Comparison of ENCODE assay signal across 8 cellular contexts in genomic region chr9:137129456-137130175, GRCh38. TPM values are rescaled to one million over a fixed set of nuclear protein-coding genes. Genes with fewer than 3 reads are reported as not detected.
A peak's percentile ranks its signal among the peaks of the same experiment; 100 is the strongest.
DNase-seq lines count a peak whose midpoint lies in the region; ATAC-seq, FAIRE-seq and TF ChIP-seq lines count a peak whose summit lies in the region.

No MANE protein-coding gene starts in this region.

- H3K36me3 ChIP-seq in WERI-Rb-1 (no peaks in the 10 kb centered on the region; the same call in 1 of the 2 replicates), mammary epithelial cell (ENCODE audit: insufficient read depth, low read length) (no peaks in the 10 kb centered on the region)

- ATAC-seq in A549 (peak; percentile 95 to 96), GM18861 (IDR thresholded peaks at IDR 0.05; ENCODE audit: unreplicated experiment) (peak; percentile 74), HG03097 (IDR thresholded peaks at IDR 0.05; ENCODE audit: low FRiP score, unreplicated experiment) (peak; percentile 70)

- DNase-seq in A549 (ENCODE audit: low read depth in 1 of 2, low spot score in 1 of 2) = peak; percentile 93 to 95
- DNase-seq in NCI-H2171 (lab: John Stamatoyannopoulos, UW) = peak; percentile 95
- DNase-seq in WERI-Rb-1 = peak; percentile 93
- peak; percentile 89 for DNase-seq in mammary epithelial cell
- DNase-seq in iPS-NIHi11 (ENCODE audit: low spot score) = peak; percentile 96

- CTCF ChIA-PET in A549 (lab: Yijun Ruan, JAX) (interaction anchor here (0.6 to 3.4 kb wide), 18 partner anchors 9 to 108 kb away, joined by 3 to 16 read pairs (median 4); partner anchors contain the start of genes ANAPC2, RNF224 and SSNA1), mammary epithelial cell (lab: Charles Lee; ENCODE audit: low non-redundant PET) (interaction anchor here (1.0 kb wide), 1 partner anchor 107 kb away, joined by 8 read pairs; no protein-coding TSS in a partner anchor)

- in situ Hi-C loops in mammary epithelial cell (cut with MboI; ENCODE audit: low sequenced_read_pairs in 2 of 2) = loop anchor here (10.0 kb wide), 2 partner anchors 95 to 105 kb away; partner anchors contain the start of genes CYSRT1 (in 1 of the 2), RNF208 (in 1 of the 2), RNF224 (in 1 of the 2) and SLC34A3 (in 1 of the 2)

- no peaks in the 10 kb centered on the region for H3K9me3 ChIP-seq in A549
- H3K9me3 ChIP-seq in WERI-Rb-1 (ENCODE audit: severe bottlenecking) = no peaks in the 10 kb centered on the region
- H3K9me3 ChIP-seq in mammary epithelial cell (replicated peaks; ENCODE audit: insufficient read depth, low read length) = no peaks in the 10 kb centered on the region

- dilution Hi-C loops in mammary epithelial cell (cut with HindIII; ENCODE audit: low sequenced_read_pairs) = no loop called here

- H3K27me3 ChIP-seq in WERI-Rb-1 (ENCODE audit: insufficient read depth, low read depth, severe bottlenecking) (no peaks in the 10 kb centered on the region), mammary epithelial cell (ENCODE audit: insufficient read depth, low read length) (no peaks in the 10 kb centered on the region)

- POLR2A ChIA-PET in A549 (lab: Yijun Ruan, JAX) = interaction anchor here (0.7 to 2.2 kb wide), 21 partner anchors 9 to 127 kb away, joined by 3 to 23 read pairs (median 5); partner anchors contain the start of genes ANAPC2, GRIN1, LRRC26 and MAN1B1

- H2AFZ ChIP-seq in mammary epithelial cell (ENCODE audit: low read depth, low read length) = peak overlapping the region; percentile 90

- no peak for TF ChIP-seq CTCF in A549 (IDR thresholded peaks at IDR 0.05)
- TF ChIP-seq CTCF in WERI-Rb-1 (IDR thresholded peaks at IDR 0.05; ENCODE audit: low read depth, low read length) = no peak
- TF ChIP-seq CTCF in mammary epithelial cell (conservative IDR thresholded peaks at IDR 0.05 in 1 of 2, IDR thresholded peaks at IDR 0.05 in 1 of 2; ENCODE audit: extremely low read depth in 1 of 2, insufficient read depth in 1 of 2, low read depth in 1 of 2, low read length in 2 of 2) = no peak

- no peaks in the 10 kb centered on the region for H4K20me1 ChIP-seq in mammary epithelial cell (ENCODE audit: insufficient read depth, low read length)

- peak overlapping the region; percentile 100 for H3K4me2 ChIP-seq in A549
- peak overlapping the region; percentile 88 for H3K4me2 ChIP-seq in mammary epithelial cell (ENCODE audit: insufficient read depth, low read depth, low read length)

- BruUV-seq in mammary epithelial cell (replicated peaks; lab: Mats Ljungman, UMichigan) = no TSS peak

- peak; percentile 85 for TF ChIP-seq POLR2A in A549 (IDR thresholded peaks at IDR 0.05; ENCODE audit: low read length)

- H3K4me1 ChIP-seq in A549 = peaks cover 17% of the 10 kb centered on the region
- H3K4me1 ChIP-seq in mammary epithelial cell (ENCODE audit: insufficient read depth, low read length) = peaks cover 14% of the 10 kb centered on the region

- TF ChIP-seq EP300 in A549 (IDR thresholded peaks at IDR 0.05) = no peak

- H3K4me3 ChIP-seq in A549 = peak overlapping the region; percentile 94
- H3K4me3 ChIP-seq in WERI-Rb-1 (ENCODE audit: low read depth, low read length) = peak overlapping the region; percentile 90
- peak overlapping the region; percentile 64 to 83 (median 81) for H3K4me3 ChIP-seq in mammary epithelial cell (replicated peaks in 1 of 3; ENCODE audit: insufficient read depth in 1 of 3, low read depth in 2 of 3, low read length in 3 of 3)
- peak overlapping the region; percentile 58 to 90 (median 78) for H3K4me3 ChIP-seq in skin epidermis

- intact Hi-C loops in mammary epithelial cell (cut with micrococcal nuclease) = loop anchor here (2.0 kb wide), 1 partner anchor 59 kb away; the partner anchor contains the start of genes ANAPC2 and SSNA1

- peak overlapping the region; percentile 98 for H3K27ac ChIP-seq in A549
- peak overlapping the region; percentile 88 for H3K27ac ChIP-seq in WERI-Rb-1
- H3K27ac ChIP-seq in mammary epithelial cell (ENCODE audit: insufficient read depth, low read depth, low read length) = peak overlapping the region; percentile 53
- peak overlapping the region in 20 of 21 experiments; percentile 38 to 88 (median 78) for H3K27ac ChIP-seq in skin epidermis

- FAIRE-seq in A549 (lab: Jason Lieb, UNC) = no peak

- H3K79me2 ChIP-seq in mammary epithelial cell (ENCODE audit: insufficient read depth, low read length) = peaks cover 39% of the 10 kb centered on the region

- WGBS in A549 (ENCODE audit: missing lambda C conversion rate) = 0% methylated on average over 13 of the region's 86 CpGs
- whole genome bisulfite sequencing in mammary epithelial cell (ENCODE audit: low coverage, missing lambda C conversion rate) = 5% methylated on average over 15 of the region's 86 CpGs

- no peak for TF ChIP-seq RAD21 in A549 (conservative IDR thresholded peaks at IDR 0.05 in 1 of 2, IDR thresholded peaks at IDR 0.05 in 1 of 2)

- H3K9ac ChIP-seq in mammary epithelial cell (ENCODE audit: insufficient read depth, low read length) = peak overlapping the region; percentile 80

TF ChIP-seq in A549, 52 proteins besides CTCF, POLR2A, EP300 and RAD21 (continues in another document):
- TF ChIP-seq TFCP2L1 (CRISPR knock-in tag; IDR thresholded peaks at IDR 0.05) = no peak
- no peak for TF ChIP-seq RFX5 (IDR thresholded peaks at IDR 0.05)
- no peak for TF ChIP-seq SREBF2 (IDR thresholded peaks at IDR 0.05)
- no peak for TF ChIP-seq ZNF302 (CRISPR knock-in tag; IDR thresholded peaks at IDR 0.05)
- no peak for TF ChIP-seq PBX3 (IDR thresholded peaks at IDR 0.05)
- no peak for TF ChIP-seq RNF2 (IDR thresholded peaks at IDR 0.05; ENCODE audit: borderline replicate concordance, low read depth)
- no peak for TF ChIP-seq FOSB (CRISPR knock-in tag; IDR thresholded peaks at IDR 0.05)
- no peak for TF ChIP-seq HDAC2 (IDR thresholded peaks at IDR 0.05)
- TF ChIP-seq MAFK (IDR thresholded peaks at IDR 0.05; ENCODE audit: partially characterized antibody) = no peak
- no peak for TF ChIP-seq GATA3 (IDR thresholded peaks at IDR 0.05; ENCODE audit: borderline replicate concordance)
- TF ChIP-seq JUNB (IDR thresholded peaks at IDR 0.05) = no peak

RNA-seq across cellular contexts. Expression of gene GRIN1, which starts 9.3 kb away (rescaled TPM):
- polyA plus RNA-seq in A549 (2011; rRNA removed) (0.11 and 0.13 TPM in 2 replicates), A549 (2017; fragmentation: RNase III; extraction: RNeasy Plus Mini Kit Qiagen cat#74134 plus additional on column Dnase treatment) (0.30 to 0.51 TPM (median 0.45 TPM) in 3 replicates), mammary epithelial cell (0.02 TPM)
- 0.30 and 0.57 TPM in 2 replicates for polyA plus RNA-seq in A549 (2012; cell fraction: cytosol; rRNA removed)
- polyA plus RNA-seq in A549 (2012; cell fraction: nucleus; rRNA removed) = 0.38 and 0.78 TPM in 2 replicates
- 0.17 and 0.88 TPM in 2 replicates for polyA minus RNA-seq in A549 (2011; rRNA and poly(A)+ RNA removed)
- total RNA-seq in mammary epithelial cell = under 1 TPM in 1 of 2 donors, not detected in 1; under 0.01 TPM
- not detected for polyA minus RNA-seq in mammary epithelial cell

RNA-seq across cellular contexts. Expression of gene DPP7, which starts 15.1 kb away (rescaled TPM):
- polyA plus RNA-seq in A549 (2011; rRNA removed) (27.6 and 36.0 TPM in 2 replicates), A549 (2017; fragmentation: RNase III; extraction: RNeasy Plus Mini Kit Qiagen cat#74134 plus additional on column Dnase treatment) (61.3 to 71.8 TPM (median 68.5 TPM) in 3 replicates), mammary epithelial cell (43.7 TPM)
- 85.0 and 109 TPM in 2 replicates for polyA plus RNA-seq in A549 (2012; cell fraction: cytosol; rRNA removed)
- polyA plus RNA-seq in A549 (2012; cell fraction: nucleus; rRNA removed) = 741 and 980 TPM in 2 replicates
- polyA minus RNA-seq in A549 (2011; rRNA and poly(A)+ RNA removed) = 25.4 and 26.2 TPM in 2 replicates
- total RNA-seq in mammary epithelial cell = 10 to 100 TPM; 52.3 to 80.7 TPM
- 19.0 TPM for polyA minus RNA-seq in mammary epithelial cell

RNA-seq across cellular contexts. Expression of gene LRRC26, which starts 40.2 kb away (rescaled TPM):
- polyA plus RNA-seq in A549 (2011; rRNA removed) = 0.08 and 0.09 TPM in 2 replicates
- 1.4 and 2.3 TPM in 2 replicates for polyA plus RNA-seq in A549 (2012; cell fraction: cytosol; rRNA removed)
- polyA plus RNA-seq in A549 (2012; cell fraction: nucleus; rRNA removed) = 0.81 and 2.7 TPM in 2 replicates
- polyA plus RNA-seq in A549 (2017; fragmentation: RNase III; extraction: RNeasy Plus Mini Kit Qiagen cat#74134 plus additional on column Dnase treatment) = 0.80 to 1.2 TPM (median 1.0 TPM) in 3 replicates
- polyA minus RNA-seq in A549 (2011; rRNA and poly(A)+ RNA removed) = not detected in 2 replicates
- under 1 TPM in 1 of 2 donors, not detected in 1; 0.17 TPM for total RNA-seq in mammary epithelial cell
- polyA plus RNA-seq in mammary epithelial cell = not detected
- polyA minus RNA-seq in mammary epithelial cell = not detected

RNA-seq across cellular contexts. Expression of gene TMEM210, which starts 42.2 kb away (rescaled TPM):
- not detected in 2 replicates for polyA plus RNA-seq in A549 (2011; rRNA removed)
- not detected in 2 replicates for polyA plus RNA-seq in A549 (2012; cell fraction: cytosol; rRNA removed)
- 0.24 TPM in 1 of 2 replicates, not detected in the other for polyA plus RNA-seq in A549 (2012; cell fraction: nucleus; rRNA removed)
- polyA plus RNA-seq in A549 (2017; fragmentation: RNase III; extraction: RNeasy Plus Mini Kit Qiagen cat#74134 plus additional on column Dnase treatment) = not detected in 3 replicates
- polyA minus RNA-seq in A549 (2011; rRNA and poly(A)+ RNA removed) = not detected in 2 replicates
- total RNA-seq in mammary epithelial cell = not detected
- polyA plus RNA-seq in mammary epithelial cell = not detected
- not detected for polyA minus RNA-seq in mammary epithelial cell

RNA-seq across cellular contexts. Expression of gene MAN1B1, which starts 42.8 kb away (rescaled TPM):
- polyA plus RNA-seq in A549 (2011; rRNA removed) (31.7 and 47.8 TPM in 2 replicates), A549 (2017; fragmentation: RNase III; extraction: RNeasy Plus Mini Kit Qiagen cat#74134 plus additional on column Dnase treatment) (45.1 to 48.6 TPM (median 47.0 TPM) in 3 replicates), mammary epithelial cell (48.3 TPM)
- polyA plus RNA-seq in A549 (2012; cell fraction: cytosol; rRNA removed) = 35.0 and 41.6 TPM in 2 replicates
- polyA plus RNA-seq in A549 (2012; cell fraction: nucleus; rRNA removed) = 141 and 165 TPM in 2 replicates
- polyA minus RNA-seq in A549 (2011; rRNA and poly(A)+ RNA removed) = 45.1 and 48.4 TPM in 2 replicates
- 10 to 100 TPM; 62.3 to 67.0 TPM for total RNA-seq in mammary epithelial cell
- 33.1 TPM for polyA minus RNA-seq in mammary epithelial cell

Comparison
In these comparisons a context has a peak if more than half of its experiments do, and no peak if none do; other contexts are left out.
1. Peak in every context shown above with its lines: DNase-seq, ATAC-seq, H3K4me3 ChIP-seq and H3K27ac ChIP-seq.